Comparison of ENCODE assay signal across 1 cellular context in the genomic region with DNA sequence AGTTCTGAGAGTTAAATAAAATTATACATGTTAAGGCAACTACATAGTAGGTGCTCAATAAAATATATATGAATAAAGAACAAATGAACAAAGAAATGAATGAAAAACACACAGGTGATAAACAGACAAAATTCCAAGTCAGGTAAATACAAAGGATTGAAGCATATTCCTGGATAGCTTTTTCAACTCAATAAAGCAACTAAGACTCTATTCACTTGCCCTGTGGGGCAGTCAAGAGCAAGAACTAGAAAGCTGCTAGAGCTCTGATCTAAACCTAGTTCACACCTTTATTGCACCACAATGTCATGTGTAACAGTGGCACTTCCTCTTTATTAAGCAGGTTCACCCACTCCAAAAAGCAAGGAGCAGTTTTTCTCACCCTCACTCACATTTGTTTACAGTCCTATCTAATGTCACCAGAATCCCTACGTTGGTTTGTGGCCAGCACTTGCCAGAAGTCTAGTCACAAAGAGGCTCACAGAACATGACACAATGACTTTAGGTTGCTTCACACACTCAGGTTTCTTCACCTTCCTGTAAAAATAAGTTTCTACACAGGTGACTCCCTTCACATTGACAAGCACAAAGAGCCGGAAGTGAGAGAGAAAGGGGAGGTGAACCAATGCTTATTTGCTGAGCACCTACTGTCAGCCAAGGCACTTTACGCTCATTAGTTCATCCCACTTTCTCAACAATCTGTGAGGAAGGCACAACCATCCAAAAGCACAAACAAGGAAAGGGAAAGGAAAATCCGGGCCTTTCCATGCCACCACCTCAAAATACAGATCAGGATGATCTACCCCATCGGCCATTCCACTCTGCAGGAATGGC.
TF ChIP-seq lines count a peak whose summit lies in the region.

No MANE protein-coding gene starts in this region.

TF ChIP-seq in H1, 55 proteins besides CTCF, POLR2A, EP300 and RAD21 (continued from another document):
- TF ChIP-seq USF2 (IDR thresholded peaks at IDR 0.05; ENCODE audit: low read length): no peak
- no peak for TF ChIP-seq MAFK (IDR thresholded peaks at IDR 0.05; ENCODE audit: low read depth, low read length)
- TF ChIP-seq FOSL1 (IDR thresholded peaks at IDR 0.05; ENCODE audit: insufficient read depth, low read depth, low read length): no peak
- TF ChIP-seq POLR2AphosphoS5 (IDR thresholded peaks at IDR 0.05; ENCODE audit: low read depth, low read length): no peak
- TF ChIP-seq SUZ12 (IDR thresholded peaks at IDR 0.05; ENCODE audit: low read length): no peak
